In the genomic region with DNA sequence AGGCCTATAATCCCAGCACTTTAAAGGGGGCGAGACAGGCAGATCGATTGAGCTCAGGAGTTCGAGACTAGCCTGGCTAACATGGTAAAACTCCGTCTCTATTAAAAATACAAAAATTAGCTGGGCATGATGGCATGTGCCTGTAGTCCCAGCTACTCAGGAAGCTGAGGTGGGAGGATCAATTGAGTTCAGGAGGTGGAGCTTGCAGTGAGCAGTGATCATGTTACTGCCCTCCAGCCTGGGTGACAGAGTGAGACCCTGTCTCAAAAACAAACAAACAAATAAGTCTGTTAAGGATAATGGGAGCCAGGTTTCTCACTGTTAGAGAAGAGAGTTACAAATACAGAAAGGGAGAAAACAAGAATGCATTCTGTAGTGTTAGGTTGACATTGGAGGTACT, we compare ENCODE assay signal across 7 cellular contexts.
DNase-seq lines count a peak whose midpoint lies in the region; ATAC-seq, FAIRE-seq and TF ChIP-seq lines count a peak whose summit lies in the region.
"Not testable (repeated sequence)": the region's sequence is repeated elsewhere in the genome, so short reads cannot be mapped to it uniquely, and the experiment has no call there.

No MANE protein-coding gene starts in this region.

- not testable (repeated sequence) for FAIRE-seq in H1 (lab: Jason Lieb, UNC)

- H2BK12ac ChIP-seq in H1 (ENCODE audit: low read depth, low read length): not testable (repeated sequence)

- H3F3A ChIP-seq in GM23338 (replicated peaks; ENCODE audit: low read depth): not testable (repeated sequence)

- TF ChIP-seq CTCF in GM23338 (conservative IDR thresholded peaks at IDR 0.05; ENCODE audit: low read depth in 2 of 2); H1 (IDR thresholded peaks at IDR 0.05; ENCODE audit: control extremely low read depth in 1 of 3, insufficient read depth in 1 of 3, low read depth in 1 of 3, low read length in 3 of 3); neural crest cell (conservative IDR thresholded peaks at IDR 0.05): not testable (repeated sequence)

- not testable (repeated sequence) for H3K4me3 ChIP-seq in GM23338; H1 (ENCODE audit: extremely low read depth in 1 of 4, insufficient read depth in 2 of 4, low read depth in 3 of 4, low read length in 4 of 4)

- H4K20me1 ChIP-seq in GM23338 (replicated peaks; ENCODE audit: insufficient read depth); H1 (replicated peaks in 1 of 2; ENCODE audit: control insufficient read depth in 1 of 2, insufficient read depth in 2 of 2, low read length in 2 of 2): not testable (repeated sequence)

- H3K36me3 Mint-ChIP-seq in GM23338 (ENCODE audit: low read depth); neural crest cell (ENCODE audit: low read depth): not testable (repeated sequence)

- not testable (repeated sequence) for TF ChIP-seq RAD21 in H1 (IDR thresholded peaks at IDR 0.05 in 1 of 2, conservative IDR thresholded peaks at IDR 0.05 in 1 of 2; ENCODE audit: low read depth in 2 of 2, low read length in 2 of 2)

- not testable (repeated sequence) for H3K36me3 ChIP-seq in GM23338 (ENCODE audit: insufficient read depth); H1 (ENCODE audit: control insufficient read depth in 2 of 4, insufficient read depth in 4 of 4, low read length in 3 of 4)

- not testable (repeated sequence) for H3K4ac ChIP-seq in H1 (replicated peaks; ENCODE audit: insufficient read length, low read depth, low read length)

- POLR2A ChIA-PET in H1 (lab: Charles Lee; ENCODE audit: partially characterized antibody): not testable (repeated sequence)

- not testable (repeated sequence) for H3K14ac ChIP-seq in H1 (ENCODE audit: insufficient read length)

- not testable (repeated sequence) for TF ChIP-seq EP300 in H1 (IDR thresholded peaks at IDR 0.05; ENCODE audit: borderline replicate concordance in 1 of 2, low read depth in 2 of 2, low read length in 2 of 2)

- H2AFZ ChIP-seq in GM23338: peak overlapping the region; percentile 87; the same call in 1 of the 2 replicates
- peak overlapping the region; percentile 40; the same call in 1 of the 2 replicates for H2AFZ ChIP-seq in H1 (ENCODE audit: low read length)

- H2BK120ac ChIP-seq in H1 (replicated peaks; ENCODE audit: low read depth, low read length): not testable (repeated sequence)

- WGBS in H1 (ENCODE audit: extremely low coverage in 1 of 2, insufficient coverage in 1 of 2, insufficient read length in 1 of 2, insufficient replicate concordance in 2 of 2, low coverage in 1 of 2, low lambda C conversion rate in 2 of 2, missing lambda C conversion rate in 1 of 2), 2 experiments: 96% methylated on average over 4 of the region's 4 CpGs; no CpG with 5 or more reads in 1 of the 2 experiments

- H3K4me1 ChIP-seq in GM23338 (ENCODE audit: insufficient read depth); H1 (replicated peaks in 1 of 4; ENCODE audit: control insufficient read depth in 3 of 4, insufficient read depth in 4 of 4, low read length in 3 of 4): not testable (repeated sequence)

- not testable (repeated sequence) for H2BK15ac ChIP-seq in H1 (ENCODE audit: low read length)

- not testable (repeated sequence) for H3K79me2 ChIP-seq in GM23338 (replicated peaks; ENCODE audit: insufficient read depth); H1 (ENCODE audit: control insufficient read depth in 1 of 2, insufficient read depth in 2 of 2, low read length in 2 of 2)

- not testable (repeated sequence) for H3K4me1 Mint-ChIP-seq in GM23338
- peaks cover 23% of the 10 kb centered on the region for H3K4me1 Mint-ChIP-seq in neural crest cell

- not testable (repeated sequence) for H4K91ac ChIP-seq in H1 (replicated peaks; ENCODE audit: insufficient read length, low read length)

- CTCF ChIA-PET in H1 (lab: Charles Lee; ENCODE audit: partially characterized antibody): interaction anchor here (0.6 to 1.2 kb wide), 4 partner anchors 15 to 437 kb away, joined by 3 to 4 read pairs (median 4); no protein-coding TSS in a partner anchor

- not testable (repeated sequence) for H3K23ac ChIP-seq in H1 (ENCODE audit: insufficient read length)

- not testable (repeated sequence) for H3K9me3 Mint-ChIP-seq in GM23338, neural crest cell

- not testable (repeated sequence) for DNase-seq in GM23338 (ENCODE audit: low spot score); caudate nucleus (lab: John Stamatoyannopoulos, UW); H1 (ENCODE audit: low read depth in 1 of 2, low spot score in 2 of 2); neural crest cell (ENCODE audit: low read depth, low spot score); substantia nigra (lab: John Stamatoyannopoulos, UW)
- DNase-seq in NCI-H748 treated with DMSO at 0.1 percent for 48 hours (lab: John Stamatoyannopoulos, UW) (peak; percentile 14), left kidney (ENCODE audit: low read depth, low spot score) (peak; percentile 7)

- H4K5ac ChIP-seq in H1 (ENCODE audit: insufficient read length, low read depth, low read length): not testable (repeated sequence)

- ATAC-seq in GM23338: peak; percentile 52; the same call in 2 of the 3 replicates

- not testable (repeated sequence) for H3K4me2 ChIP-seq in GM23338; H1 (ENCODE audit: insufficient read depth in 1 of 2, low read depth in 2 of 2, low read length in 2 of 2)

- TF ChIP-seq POLR2A in H1 (IDR thresholded peaks at IDR 0.05; ENCODE audit: control extremely low read depth in 1 of 2, low read depth in 2 of 2, low read length in 2 of 2): not testable (repeated sequence)

- H3K9me2 ChIP-seq in GM23338 (ENCODE audit: insufficient read depth): not testable (repeated sequence)

- not testable (repeated sequence) for H3K56ac ChIP-seq in H1 (replicated peaks; ENCODE audit: insufficient read length, low read depth, low read length)

- not testable (repeated sequence) for H2BK20ac ChIP-seq in H1 (ENCODE audit: low read length)

- H4K8ac ChIP-seq in H1 (ENCODE audit: extremely low read depth, insufficient read depth, low read length): not testable (repeated sequence)

- H2BK5ac ChIP-seq in H1 (ENCODE audit: low read depth, low read length): not testable (repeated sequence)

- H3K27ac ChIP-seq in GM23338 (ENCODE audit: low read depth); H1 (ENCODE audit: low read depth, low read length): not testable (repeated sequence)
- H3K27ac ChIP-seq in caudate nucleus (ENCODE audit: low read depth, low read length): peak overlapping the region; percentile 56
- H3K27ac ChIP-seq in substantia nigra (ENCODE audit: low read depth, low read length, poor library complexity, severe bottlenecking): peak overlapping the region; percentile 80

- not testable (repeated sequence) for H3K9me3 ChIP-seq in H1 (ENCODE audit: insufficient read depth in 2 of 2, low read depth in 1 of 2, low read length in 1 of 2)

- not testable (repeated sequence) for H2AK5ac ChIP-seq in H1 (ENCODE audit: low read depth, low read length)

- not testable (repeated sequence) for H3K4me3 Mint-ChIP-seq in GM23338, neural crest cell

- H3K23me2 ChIP-seq in H1 (ENCODE audit: low read depth, low read length): not testable (repeated sequence)

- H3K18ac ChIP-seq in H1 (ENCODE audit: extremely low read depth, low read length): not testable (repeated sequence)

- not testable (repeated sequence) for H3K9ac ChIP-seq in H1 (replicated peaks in 1 of 4; ENCODE audit: extremely low read depth in 1 of 4, low read depth in 3 of 4, low read length in 3 of 4)

- H3K27ac Mint-ChIP-seq in GM23338: not testable (repeated sequence)
- H3K27ac Mint-ChIP-seq in neural crest cell (ENCODE audit: unreplicated experiment): peak overlapping the region; percentile 70

- H3K79me1 ChIP-seq in H1 (ENCODE audit: low read depth, low read length): not testable (repeated sequence)

- not testable (repeated sequence) for H3K27me3 ChIP-seq in GM23338 (ENCODE audit: insufficient read depth); H1 (replicated peaks in 1 of 4; ENCODE audit: control insufficient read depth in 3 of 4, extremely low read depth in 1 of 4, insufficient read depth in 3 of 4, low read length in 3 of 4)

- H3K27me3 Mint-ChIP-seq in GM23338 (ENCODE audit: insufficient read depth, low read depth, poor library complexity); neural crest cell (ENCODE audit: low read depth): not testable (repeated sequence)
